Comparison of ENCODE assay signal across 13 cellular contexts in the genomic region with DNA sequence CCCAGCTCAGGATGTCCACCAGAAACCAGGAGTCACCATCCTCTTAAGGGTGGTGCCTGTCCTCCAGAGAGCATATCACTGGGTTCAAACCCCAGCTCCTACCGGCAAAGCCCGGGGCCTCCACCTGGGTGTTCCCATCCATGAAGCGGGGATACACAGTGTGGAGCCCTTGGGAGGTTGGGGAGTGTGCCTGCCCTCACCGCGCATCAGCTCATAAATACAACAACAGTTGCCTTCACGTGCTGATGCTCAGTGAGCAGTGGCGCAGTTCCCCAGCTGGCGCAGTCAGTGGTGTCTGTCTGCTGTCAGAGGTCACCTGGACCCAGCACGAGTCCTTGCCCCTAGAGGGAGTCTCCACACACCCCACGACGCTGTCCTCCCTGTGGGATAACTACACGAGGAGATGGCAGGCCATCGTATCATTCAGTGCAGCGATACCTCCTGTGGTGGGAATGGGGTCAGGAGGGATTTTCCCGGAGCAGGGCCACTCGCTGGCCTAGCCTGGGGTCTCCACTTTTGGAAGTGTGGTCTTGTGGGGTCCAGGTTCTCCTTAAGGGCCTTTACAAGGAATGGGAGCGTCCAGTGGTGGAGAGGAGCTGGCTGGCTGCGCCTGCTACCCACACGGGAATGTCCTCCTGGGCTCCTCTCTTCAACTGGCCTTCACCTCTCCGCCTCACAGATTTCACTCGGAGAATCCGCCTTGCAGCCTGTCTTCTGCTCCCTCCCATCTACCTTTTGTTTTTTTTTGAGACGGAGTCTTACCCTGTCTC. TPM values are rescaled to one million over a fixed set of nuclear protein-coding genes. Genes with fewer than 3 reads are reported as not detected.
A peak's percentile ranks its signal among the peaks of the same experiment; 100 is the strongest.
DNase-seq lines count a peak whose midpoint lies in the region; ATAC-seq and TF ChIP-seq lines count a peak whose summit lies in the region.
"Had no signal": no experiment of that assay in that cellular context is flagged by ENCODE, and none has a peak within 500 bp of the region (broad histone marks: within the 10 kb centered on the region; RNA-seq: fewer than 3 reads in every experiment).

No MANE protein-coding gene starts in this region.

- H3K36me3 Mint-ChIP-seq in activated naive CD4-positive, alpha-beta T cell treated with anti-CD3 and anti-CD28 coated beads, Interleukin-2, amount 10 ng/mL, durations not matched to agents 7 days and 5 days = peaks cover 6% of the 10 kb centered on the region
- H3K36me3 Mint-ChIP-seq in activated naive CD4-positive, alpha-beta T cell treated with anti-CD3 and anti-CD28 coated beads, Interleukin-2, amount 50 U/mL, for 72 hours = peaks cover 15 to 21% of the 10 kb centered on the region in 2 donors
- H3K36me3 Mint-ChIP-seq in activated CD4-positive, alpha-beta memory T cell treated with anti-CD3 and anti-CD28 coated beads, Interleukin-2, amount 10 ng/mL, durations not matched to agents 7 days and 5 days (ENCODE audit: low read depth) = peaks cover 13% of the 10 kb centered on the region
- no peaks in the 10 kb centered on the region for H3K36me3 Mint-ChIP-seq in immature natural killer cell
- H3K36me3 Mint-ChIP-seq: activated naive CD4-positive, alpha-beta T cell treated with anti-CD3 and anti-CD28 coated beads, Interleukin-2, amount 50 U/mL, for 24 hours; stimulated activated memory B cell treated with anti-CD40 and anti-IgM and Interleukin-4, amounts not matched to agents 10 μg/mL and 1 μg/mL and 100 μg/mL, for 72 hours had no signal

- intact Hi-C loops in tibial artery (cut with DNase I; ENCODE audit: low total_unique reads) = no loop called here

- no peaks in the 10 kb centered on the region for H3K9me3 Mint-ChIP-seq in activated naive CD4-positive, alpha-beta T cell treated with anti-CD3 and anti-CD28 coated beads, Interleukin-2, amount 10 ng/mL, durations not matched to agents 7 days and 5 days
- no peaks in the 10 kb centered on the region for H3K9me3 Mint-ChIP-seq in activated naive CD4-positive, alpha-beta T cell treated with anti-CD3 and anti-CD28 coated beads, Interleukin-2, amount 50 U/mL, for 72 hours
- H3K9me3 Mint-ChIP-seq in activated CD4-positive, alpha-beta memory T cell treated with anti-CD3 and anti-CD28 coated beads, Interleukin-2, amount 10 ng/mL, durations not matched to agents 7 days and 5 days = no peaks in the 10 kb centered on the region
- H3K9me3 Mint-ChIP-seq in immature natural killer cell = no peaks in the 10 kb centered on the region
- H3K9me3 Mint-ChIP-seq: activated naive CD4-positive, alpha-beta T cell treated with anti-CD3 and anti-CD28 coated beads, Interleukin-2, amount 50 U/mL, for 24 hours; stimulated activated memory B cell treated with anti-CD40 and anti-IgM and Interleukin-4, amounts not matched to agents 10 μg/mL and 1 μg/mL and 100 μg/mL, for 72 hours had no signal

- no peak for TF ChIP-seq CTCF in tibial artery (IDR thresholded peaks at IDR 0.05)

- H3K27me3 ChIP-seq in tibial artery = peaks cover 0 to 13% of the 10 kb centered on the region in 2 donors

- peaks cover 6% of the 10 kb centered on the region for H3K27me3 Mint-ChIP-seq in activated naive CD4-positive, alpha-beta T cell treated with anti-CD3 and anti-CD28 coated beads, Interleukin-2, amount 10 ng/mL, durations not matched to agents 7 days and 5 days
- H3K27me3 Mint-ChIP-seq in activated CD4-positive, alpha-beta memory T cell treated with anti-CD3 and anti-CD28 coated beads, Interleukin-2, amount 10 ng/mL, durations not matched to agents 7 days and 5 days = no peaks in the 10 kb centered on the region
- H3K27me3 Mint-ChIP-seq in immature natural killer cell (ENCODE audit: low read depth in 3 of 3) = peaks cover 11 to 18% (median 13%) of the 10 kb centered on the region in 3 donors
- H3K27me3 Mint-ChIP-seq: activated naive CD4-positive, alpha-beta T cell treated with anti-CD3 and anti-CD28 coated beads, Interleukin-2, amount 50 U/mL, for 24 hours; stimulated activated memory B cell treated with anti-CD40 and anti-IgM and Interleukin-4, amounts not matched to agents 10 μg/mL and 1 μg/mL and 100 μg/mL, for 72 hours had no signal

- CTCF ChIA-PET in activated naive CD4-positive, alpha-beta T cell treated with anti-CD3 and anti-CD28 coated beads, Interleukin-2, amount 10 ng/mL, durations not matched to agents 7 days and 5 days (lab: Charles Lee) = interaction anchor here (1.2 kb wide), 1 partner anchor 89 kb away, joined by 3 read pairs; no protein-coding TSS in a partner anchor
- CTCF ChIA-PET in activated CD4-positive, alpha-beta memory T cell treated with anti-CD3 and anti-CD28 coated beads, Interleukin-2, amount 10 ng/mL, durations not matched to agents 7 days and 5 days (lab: Charles Lee) = interaction anchor here (1.3 to 2.0 kb wide), 2 partner anchors 89 to 138 kb away, joined by 3 to 14 read pairs; no protein-coding TSS in a partner anchor

- H3K27ac ChIP-seq in tibial artery = no peak overlapping the region

- no peak for ATAC-seq in activated naive CD4-positive, alpha-beta T cell treated with anti-CD3 and anti-CD28 coated beads, Interleukin-2, amount 50 U/mL, for 72 hours
- ATAC-seq in HG03439 (IDR thresholded peaks at IDR 0.05; ENCODE audit: unreplicated experiment) = no peak
- ATAC-seq in GM19351 (IDR thresholded peaks at IDR 0.05; ENCODE audit: unreplicated experiment) = no peak
- no peak for ATAC-seq in GM18909 (IDR thresholded peaks at IDR 0.05; ENCODE audit: poor library complexity, unreplicated experiment)
- ATAC-seq: stimulated activated memory B cell treated with anti-CD40 and anti-IgM and Interleukin-4, amounts not matched to agents 10 μg/mL and 1 μg/mL and 100 μg/mL, for 72 hours had no signal

- POLR2A ChIA-PET in activated CD4-positive, alpha-beta memory T cell treated with anti-CD3 and anti-CD28 coated beads, Interleukin-2, amount 10 ng/mL, durations not matched to agents 7 days and 5 days (lab: Charles Lee) = interaction anchor here (0.9 to 8.1 kb wide), 9 partner anchors 27 to 1358 kb away, joined by 3 to 114 read pairs (median 4); a partner anchor contains a TSS

- peak overlapping the region; percentile 34 for H3K27ac Mint-ChIP-seq in activated naive CD4-positive, alpha-beta T cell treated with anti-CD3 and anti-CD28 coated beads, Interleukin-2, amount 10 ng/mL, durations not matched to agents 7 days and 5 days
- H3K27ac Mint-ChIP-seq in activated naive CD4-positive, alpha-beta T cell treated with anti-CD3 and anti-CD28 coated beads, Interleukin-2, amount 50 U/mL, for 72 hours = peak overlapping the region in 1 of 2 donors; percentile 97
- H3K27ac Mint-ChIP-seq in activated CD4-positive, alpha-beta memory T cell treated with anti-CD3 and anti-CD28 coated beads, Interleukin-2, amount 10 ng/mL, durations not matched to agents 7 days and 5 days = peak overlapping the region; percentile 96
- H3K27ac Mint-ChIP-seq in immature natural killer cell = peak overlapping the region; percentile 57 to 98 (median 96)

- peak; percentile 19 for DNase-seq in activated naive CD4-positive, alpha-beta T cell treated with anti-CD3 and anti-CD28 coated beads, Interleukin-2, amount 10 ng/mL, durations not matched to agents 7 days and 5 days
- no peak for DNase-seq in activated naive CD4-positive, alpha-beta T cell treated with anti-CD3 and anti-CD28 coated beads, Interleukin-2, amount 50 U/mL, for 72 hours (ENCODE audit: low spot score in 2 of 2)
- DNase-seq in activated CD4-positive, alpha-beta memory T cell treated with anti-CD3 and anti-CD28 coated beads, Interleukin-2, amount 10 ng/mL, durations not matched to agents 7 days and 5 days = no peak
- DNase-seq in immature natural killer cell = no peak
- peak; percentile 18 to 62 for DNase-seq in tibial artery
- DNase-seq: hippocampal formation, NCI-H2029 treated with DMSO at 0.1 percent for 48 hours had no signal

- peaks cover 0 to 32% (median 27%) of the 10 kb centered on the region in 4 donors for H3K4me1 ChIP-seq in tibial artery

- peak overlapping the region; percentile 84 for H3K4me3 Mint-ChIP-seq in activated naive CD4-positive, alpha-beta T cell treated with anti-CD3 and anti-CD28 coated beads, Interleukin-2, amount 10 ng/mL, durations not matched to agents 7 days and 5 days
- peak overlapping the region; percentile 30 for H3K4me3 Mint-ChIP-seq in activated CD4-positive, alpha-beta memory T cell treated with anti-CD3 and anti-CD28 coated beads, Interleukin-2, amount 10 ng/mL, durations not matched to agents 7 days and 5 days
- H3K4me3 Mint-ChIP-seq in immature natural killer cell = peak overlapping the region in 4 of 5 donors; percentile 26 to 96 (median 96)

- peaks cover 34% of the 10 kb centered on the region for H3K4me1 Mint-ChIP-seq in activated naive CD4-positive, alpha-beta T cell treated with anti-CD3 and anti-CD28 coated beads, Interleukin-2, amount 10 ng/mL, durations not matched to agents 7 days and 5 days
- peaks cover 25% of the 10 kb centered on the region for H3K4me1 Mint-ChIP-seq in activated CD4-positive, alpha-beta memory T cell treated with anti-CD3 and anti-CD28 coated beads, Interleukin-2, amount 10 ng/mL, durations not matched to agents 7 days and 5 days
- H3K4me1 Mint-ChIP-seq in immature natural killer cell = peaks cover 38 to 41% of the 10 kb centered on the region in 2 donors

- peaks cover 0 to 11% (median 6%) of the 10 kb centered on the region in 3 donors for H3K36me3 ChIP-seq in tibial artery

- H3K9me3 ChIP-seq in tibial artery = no peaks in the 10 kb centered on the region

- H3K4me3 ChIP-seq in tibial artery = no peak overlapping the region

RNA-seq across cellular contexts. Expression of a gene that starts 2.3 kb away (rescaled TPM):
- 100 to 1,000 TPM; 218 to 224 TPM for total RNA-seq in activated naive CD4-positive, alpha-beta T cell treated with anti-CD3 and anti-CD28 coated beads, Interleukin-2, amount 50 U/mL, for 72 hours
- 100 to 1,000 TPM; 141 to 150 TPM for total RNA-seq in activated CD4-positive, alpha-beta memory T cell treated with anti-CD3 and anti-CD28 coated beads, Interleukin-2, amount 10 ng/mL, durations not matched to agents 7 days and 5 days
- polyA plus RNA-seq in immature natural killer cell = 100 to 1,000 TPM; 252 to 523 (median 328) TPM

RNA-seq across cellular contexts. Expression of a gene that starts 8.0 kb away (rescaled TPM):
- total RNA-seq in activated naive CD4-positive, alpha-beta T cell treated with anti-CD3 and anti-CD28 coated beads, Interleukin-2, amount 50 U/mL, for 72 hours = not detected
- total RNA-seq in activated CD4-positive, alpha-beta memory T cell treated with anti-CD3 and anti-CD28 coated beads, Interleukin-2, amount 10 ng/mL, durations not matched to agents 7 days and 5 days = not detected
- 1 to 10 TPM in 2 of 3 donors, not detected in 1; 1.1 to 4.0 TPM for polyA plus RNA-seq in immature natural killer cell

RNA-seq across cellular contexts. Expression of a gene that starts 18.9 kb away (rescaled TPM):
- total RNA-seq in activated naive CD4-positive, alpha-beta T cell treated with anti-CD3 and anti-CD28 coated beads, Interleukin-2, amount 50 U/mL, for 72 hours = not detected
- not detected for total RNA-seq in activated CD4-positive, alpha-beta memory T cell treated with anti-CD3 and anti-CD28 coated beads, Interleukin-2, amount 10 ng/mL, durations not matched to agents 7 days and 5 days
- not detected for polyA plus RNA-seq in immature natural killer cell
- total RNA-seq: G401 had no signal

RNA-seq across cellular contexts. Expression of a gene that starts 26.9 kb away (rescaled TPM):
- 100 to 1,000 TPM; 624 to 790 TPM for total RNA-seq in activated naive CD4-positive, alpha-beta T cell treated with anti-CD3 and anti-CD28 coated beads, Interleukin-2, amount 50 U/mL, for 72 hours
- total RNA-seq in activated CD4-positive, alpha-beta memory T cell treated with anti-CD3 and anti-CD28 coated beads, Interleukin-2, amount 10 ng/mL, durations not matched to agents 7 days and 5 days = 100 to 1,000 TPM; 520 to 539 TPM
- 100 to 1,000 TPM in 1 of 3 donors, 10 to 100 TPM in 2; 11.5 to 113 (median 24.2) TPM for polyA plus RNA-seq in immature natural killer cell

RNA-seq across cellular contexts. Expression of a gene that starts 37.7 kb away (rescaled TPM):
- total RNA-seq in activated naive CD4-positive, alpha-beta T cell treated with anti-CD3 and anti-CD28 coated beads, Interleukin-2, amount 50 U/mL, for 72 hours = 1 to 10 TPM; 1.8 to 2.4 TPM
- 1 to 10 TPM; 3.0 to 4.0 TPM for total RNA-seq in activated CD4-positive, alpha-beta memory T cell treated with anti-CD3 and anti-CD28 coated beads, Interleukin-2, amount 10 ng/mL, durations not matched to agents 7 days and 5 days
- 10 to 100 TPM in 1 of 3 donors, 1 to 10 TPM in 2; 3.1 to 11.0 (median 6.8) TPM for polyA plus RNA-seq in immature natural killer cell
- total RNA-seq: G401 had no signal

Comparison
In these comparisons a context has a peak if more than half of its experiments do, and no peak if none do; other contexts are left out.
1. DNase-seq: peak in activated naive CD4-positive, alpha-beta T cell treated with anti-CD3 and anti-CD28 coated beads, Interleukin-2, amount 10 ng/mL, durations not matched to agents 7 days and 5 days (single experiment) and tibial artery (2 of 2); none in activated naive CD4-positive, alpha-beta T cell treated with anti-CD3 and anti-CD28 coated beads, Interleukin-2, amount 50 U/mL, for 72 hours (0 of 2), activated CD4-positive, alpha-beta memory T cell treated with anti-CD3 and anti-CD28 coated beads, Interleukin-2, amount 10 ng/mL, durations not matched to agents 7 days and 5 days (single experiment) and immature natural killer cell (0 of 3).
2. H3K4me3 Mint-ChIP-seq: peak in every context shown above with its lines; median percentile 96 in immature natural killer cell; 84 in activated naive CD4-positive, alpha-beta T cell treated with anti-CD3 and anti-CD28 coated beads, Interleukin-2, amount 10 ng/mL, durations not matched to agents 7 days and 5 days; 30 in activated CD4-positive, alpha-beta memory T cell treated with anti-CD3 and anti-CD28 coated beads, Interleukin-2, amount 10 ng/mL, durations not matched to agents 7 days and 5 days.